10 cellular contexts compared by ENCODE assay signal in genomic region chr18:12005542-12006487, GRCh38. TPM values are rescaled to one million over a fixed set of nuclear protein-coding genes. Genes with fewer than 3 reads are reported as not detected.
A peak's percentile ranks its signal among the peaks of the same experiment; 100 is the strongest.
DNase-seq lines count a peak whose midpoint lies in the region; ATAC-seq and TF ChIP-seq lines count a peak whose summit lies in the region.
"Had no signal": no experiment of that assay in that cellular context is flagged by ENCODE, and none has a peak within 500 bp of the region (broad histone marks: within the 10 kb centered on the region; RNA-seq: fewer than 3 reads in every experiment).

No MANE protein-coding gene starts in this region.

- ATAC-seq in GM18511 (IDR thresholded peaks at IDR 0.05; ENCODE audit: unreplicated experiment) (peak; percentile 68), HG03066 (IDR thresholded peaks at IDR 0.05; ENCODE audit: low read depth, unreplicated experiment) (peak; percentile 58)
- ATAC-seq: natural killer cell had no signal

- BruUV-seq in A673 (replicated peaks; lab: Mats Ljungman, UMichigan): no TSS peak

- no peaks in the 10 kb centered on the region for H3K27me3 ChIP-seq in A673 (replicated peaks; ENCODE audit: insufficient read depth, low read depth, low read length, poor library complexity)

- H3K4me3 ChIP-seq in A673 (ENCODE audit: low read depth, low read length, poor library complexity, severe bottlenecking): no peak overlapping the region

- H3K27ac ChIP-seq in epithelial cell of prostate (peak overlapping the region; percentile 92), A673 (ENCODE audit: low read depth, low read length, poor library complexity, severe bottlenecking) (no peak overlapping the region)

- DNase-seq in epithelial cell of prostate (ENCODE audit: low read depth, low spot score) (peak; percentile 85), renal cortical epithelial cell (ENCODE audit: low read depth) (peak; percentile 89), A673 (ENCODE audit: low spot score) (no peak), DMS79 (lab: John Stamatoyannopoulos, UW) (no peak), inferior parietal cortex (ENCODE audit: extremely low spot score) (no peak), pons (ENCODE audit: low spot score) (no peak)
- DNase-seq: natural killer cell, NCI-H526 had no signal

- POLR2A ChIA-PET in A673 (lab: Charles Lee; ENCODE audit: low non-redundant PET): no interaction called here

- H3K36me3 ChIP-seq in A673 (ENCODE audit: insufficient read depth, low read length, poor library complexity, severe bottlenecking): no peaks in the 10 kb centered on the region

- intact Hi-C loops in A673 (cut with micrococcal nuclease; ENCODE audit: unreplicated experiment): no loop called here

- no peak for TF ChIP-seq CTCF in A673 (conservative IDR thresholded peaks at IDR 0.05; ENCODE audit: low read depth, low read length)

- no peaks in the 10 kb centered on the region for H3K4me1 ChIP-seq in A673 (ENCODE audit: insufficient read depth, low read length, poor library complexity, severe bottlenecking)

- CTCF ChIA-PET in A673 (lab: Charles Lee): no interaction called here

- no peaks in the 10 kb centered on the region for H3K9me3 ChIP-seq in A673 (ENCODE audit: low read depth, low read length, poor library complexity, severe bottlenecking)

RNA-seq across cellular contexts. Expression of gene IMPA2, which starts 24.5 kb away (rescaled TPM):
- total RNA-seq in renal cortical epithelial cell: 32.1 and 123 TPM in 2 replicates
- 22.4 and 33.7 TPM in 2 replicates for total RNA-seq in A673 (2021)

Comparison
In these comparisons a context has a peak if more than half of its experiments do, and no peak if none do; other contexts are left out.
1. DNase-seq: peak in epithelial cell of prostate (single experiment) and renal cortical epithelial cell (single experiment); none in A673 (single experiment), DMS79 (single experiment), inferior parietal cortex (single experiment) and pons (single experiment).